Comparison of ENCODE assay signal across 9 cellular contexts in genomic region chr4:80196259-80197131, GRCh38. TPM values are rescaled to one million over a fixed set of nuclear protein-coding genes. Genes with fewer than 3 reads are reported as not detected.
DNase-seq lines count a peak whose midpoint lies in the region; ATAC-seq and TF ChIP-seq lines count a peak whose summit lies in the region.
"Had no signal": no experiment of that assay in that cellular context is flagged by ENCODE, and none has a peak within 500 bp of the region (broad histone marks: within the 10 kb centered on the region; RNA-seq: fewer than 3 reads in every experiment).

No MANE protein-coding gene starts in this region.

- ATAC-seq in HG03460 (IDR thresholded peaks at IDR 0.05; ENCODE audit: unreplicated experiment), result no peak

- peak overlapping the region; percentile 54 for H3K4me3 ChIP-seq in endodermal cell (ENCODE audit: low read length)
- peak overlapping the region; percentile 37 for H3K4me3 ChIP-seq in rectal smooth muscle tissue (ENCODE audit: low read length)

- H3K36me3 ChIP-seq in endodermal cell (ENCODE audit: control insufficient read depth, insufficient read depth, low read length) (no peaks in the 10 kb centered on the region), rectal smooth muscle tissue (ENCODE audit: control insufficient read depth, insufficient read depth, low read length) (no peaks in the 10 kb centered on the region)

- H3K9me3 ChIP-seq in endodermal cell (ENCODE audit: control insufficient read depth, low read length), result no peaks in the 10 kb centered on the region

- H3K4me1 ChIP-seq in endodermal cell (ENCODE audit: control insufficient read depth, insufficient read depth, low read length) (no peaks in the 10 kb centered on the region), rectal smooth muscle tissue (ENCODE audit: control insufficient read depth, insufficient read depth, low read length) (no peaks in the 10 kb centered on the region)

- TF ChIP-seq CTCF in endodermal cell (conservative IDR thresholded peaks at IDR 0.05), result no peak

- H3K36me3 Mint-ChIP-seq in endodermal cell (ENCODE audit: low read depth), result no peaks in the 10 kb centered on the region

- peaks cover 100% of the 10 kb centered on the region for H3K27me3 Mint-ChIP-seq in endodermal cell (ENCODE audit: insufficient read depth)

- H3K27me3 ChIP-seq in endodermal cell (ENCODE audit: control insufficient read depth, insufficient read depth, low read length, poor library complexity, severe bottlenecking), result peaks cover 100% of the 10 kb centered on the region
- H3K27me3 ChIP-seq in rectal smooth muscle tissue (ENCODE audit: control insufficient read depth, insufficient read depth, low read length), result no peaks in the 10 kb centered on the region

- H3K27ac Mint-ChIP-seq in endodermal cell, result no peak overlapping the region

- DNase-seq in DMS53 (lab: John Stamatoyannopoulos, UW) (peak; percentile 46), DMS53 treated with DMSO at 0.1 percent for 48 hours (lab: John Stamatoyannopoulos, UW; ENCODE audit: unreplicated experiment) (no peak), NCI-H69 (lab: John Stamatoyannopoulos, UW) (peak; percentile 83), endodermal cell (peak; percentile 77), cerebellar cortex (ENCODE audit: low spot score) (no peak), GM19240 (ENCODE audit: insufficient read length, low spot score) (no peak)

- peak overlapping the region; percentile 12 for H3K4me3 Mint-ChIP-seq in endodermal cell

- 0 to 1% methylated on average over 19 to 36 of the region's 36 CpGs for WGBS in endodermal cell (ENCODE audit: insufficient coverage in 1 of 2, insufficient read length in 1 of 2), 2 experiments

- H3K9ac ChIP-seq in endodermal cell (ENCODE audit: extremely low read depth, low read length, poor library complexity, severe bottlenecking) (no peak overlapping the region), rectal smooth muscle tissue (ENCODE audit: low read length) (no peak overlapping the region)

- H3K4me1 Mint-ChIP-seq in endodermal cell, result peaks cover 18% of the 10 kb centered on the region

- no peaks in the 10 kb centered on the region for H3K9me3 Mint-ChIP-seq in endodermal cell

- H3K27ac ChIP-seq in endodermal cell (ENCODE audit: low read depth, low read length), result no peak overlapping the region
- no peak overlapping the region for H3K27ac ChIP-seq in rectal smooth muscle tissue (ENCODE audit: low read depth, low read length)
- H3K27ac ChIP-seq: 22Rv1 had no signal

RNA-seq across cellular contexts. Expression of gene PRDM8, which starts 0.8 kb away (rescaled TPM):
- not detected for total RNA-seq in endodermal cell
- 1.6 TPM for polyA plus RNA-seq in endodermal cell (2013, experiment 1 of 2)
- polyA plus RNA-seq in endodermal cell (2013, experiment 2 of 2), result 0.95 TPM

Comparison
In these comparisons a context has a peak if more than half of its experiments do, and no peak if none do; other contexts are left out.
1. DNase-seq: peak in DMS53 (single experiment), NCI-H69 (single experiment) and endodermal cell (single experiment); none in DMS53 treated with DMSO at 0.1 percent for 48 hours (single experiment), cerebellar cortex (single experiment) and GM19240 (single experiment).